In genomic region chr7:128737867-128738390, GRCh38 we compare ENCODE assay signal across 9 cellular contexts. TPM values are rescaled to one million over a fixed set of nuclear protein-coding genes. Genes with fewer than 3 reads are reported as not detected.
DNase-seq lines count a peak whose midpoint lies in the region; ATAC-seq, FAIRE-seq and TF ChIP-seq lines count a peak whose summit lies in the region.
"Had no signal": no experiment of that assay in that cellular context is flagged by ENCODE, and none has a peak within 500 bp of the region (broad histone marks: within the 10 kb centered on the region; RNA-seq: fewer than 3 reads in every experiment).

No MANE protein-coding gene starts in this region.

- no peak overlapping the region for H3K23ac ChIP-seq in H9 (ENCODE audit: insufficient read length, low read depth, low read length)

- no peaks in the 10 kb centered on the region for H3K9me3 Mint-ChIP-seq in H9

- no peak for TF ChIP-seq POLR2A in endothelial cell of umbilical vein (IDR thresholded peaks at IDR 0.05; ENCODE audit: low read depth, low read length)
- no peak for TF ChIP-seq POLR2A in prostate gland (IDR thresholded peaks at IDR 0.05)

- H3T11ph ChIP-seq in H9 (ENCODE audit: low read length), result no peak overlapping the region

- peak overlapping the region; percentile 73 for H3K9ac ChIP-seq in endothelial cell of umbilical vein (replicated peaks; ENCODE audit: extremely low read depth, insufficient read depth, low read length)
- H3K9ac ChIP-seq in H9 (ENCODE audit: extremely low read depth, insufficient read length, low read length), result no peak overlapping the region

- H3K36me3 Mint-ChIP-seq in H9 (ENCODE audit: insufficient read depth in 1 of 3, low read depth in 3 of 3), result no peaks in the 10 kb centered on the region

- DNase-seq in Daoy (ENCODE audit: low read depth) (peak; percentile 68), OCI-M1 (lab: John Stamatoyannopoulos, UW) (peak; percentile 6), endothelial cell of umbilical vein (ENCODE audit: low read depth, low spot score) (peak; percentile 50), prostate gland (ENCODE audit: low spot score) (no peak), H9 (no peak), DMS153 (lab: John Stamatoyannopoulos, UW) (no peak)
- DNase-seq: NCI-H526 treated with DMSO at 0.1 percent for 48 hours had no signal

- H2BK120ac ChIP-seq in H9 (ENCODE audit: low read depth, low read length, poor library complexity, severe bottlenecking), result no peak overlapping the region

- H3K4me1 ChIP-seq in endothelial cell of umbilical vein (ENCODE audit: control insufficient read depth, extremely low read depth, insufficient read depth, low read length), result peaks cover 37% of the 10 kb centered on the region
- H3K4me1 ChIP-seq in prostate gland (replicated peaks), result peaks cover 16% of the 10 kb centered on the region
- no peaks in the 10 kb centered on the region; the same call in 1 of the 2 replicates for H3K4me1 ChIP-seq in H9 (ENCODE audit: insufficient read depth, low read length)

- no peak overlapping the region for H2BK20ac ChIP-seq in H9 (ENCODE audit: low read depth, low read length, poor library complexity, severe bottlenecking)

- ATAC-seq in GM18907 (IDR thresholded peaks at IDR 0.05; ENCODE audit: unreplicated experiment) (no peak), GM18873 (IDR thresholded peaks at IDR 0.05; ENCODE audit: low FRiP score, unreplicated experiment) (no peak)

- no peak overlapping the region for H3K4me3 ChIP-seq in endothelial cell of umbilical vein (replicated peaks in 1 of 3; ENCODE audit: insufficient read depth in 1 of 3, low read depth in 1 of 3, low read length in 3 of 3)
- H3K4me3 ChIP-seq in prostate gland, result no peak overlapping the region

- FAIRE-seq in endothelial cell of umbilical vein (lab: Jason Lieb, UNC), result peak; percentile 63

- POLR2A ChIA-PET in endothelial cell of umbilical vein (lab: Charles Lee), result interaction anchor here (0.9 to 2.2 kb wide), 3 partner anchors 35 to 94 kb away, joined by 4 to 7 read pairs (median 4); no protein-coding TSS in a partner anchor

- H2AK5ac ChIP-seq in H9 (ENCODE audit: insufficient read length, low read length), result no peak overlapping the region

- H3K27me3 Mint-ChIP-seq in H9 (ENCODE audit: low read depth), result peaks cover 7% of the 10 kb centered on the region

- H3K27me3 ChIP-seq in endothelial cell of umbilical vein (ENCODE audit: control insufficient read depth in 2 of 2, insufficient read depth in 2 of 2, low read length in 2 of 2) (peaks cover 0 to 2% of the 10 kb centered on the region in 2 experiments), prostate gland (replicated peaks; ENCODE audit: insufficient read depth) (no peaks in the 10 kb centered on the region), H9 (ENCODE audit: insufficient read depth, low read length) (no peaks in the 10 kb centered on the region)

- TF ChIP-seq CTCF in endothelial cell of umbilical vein (IDR thresholded peaks at IDR 0.05; ENCODE audit: extremely low read depth in 1 of 2, insufficient read depth in 1 of 2, low read depth in 1 of 2, low read length in 2 of 2), result no peak
- no peak for TF ChIP-seq CTCF in prostate gland (IDR thresholded peaks at IDR 0.05)
- no peak for TF ChIP-seq CTCF in H9 (conservative IDR thresholded peaks at IDR 0.05)

- H3K27ac ChIP-seq in endothelial cell of umbilical vein (ENCODE audit: insufficient read depth, low read depth, low read length), result peak overlapping the region; percentile 85
- peak overlapping the region; percentile 74 to 88 for H3K27ac ChIP-seq in prostate gland
- no peak overlapping the region for H3K27ac ChIP-seq in H9 (ENCODE audit: insufficient read length, low read depth, low read length)

- H2AFZ ChIP-seq in endothelial cell of umbilical vein (ENCODE audit: low read depth, low read length) (peak overlapping the region; percentile 31), H9 (ENCODE audit: low read length) (no peak overlapping the region)

- CTCF ChIA-PET in endothelial cell of umbilical vein (lab: Charles Lee), result interaction anchor here (0.8 to 2.0 kb wide), 9 partner anchors 9 to 129 kb away, joined by 3 to 5 read pairs (median 3); partner anchors contain the start of gene ATP6V1F

- H4K5ac ChIP-seq in H9 (ENCODE audit: insufficient read length, low read depth, low read length), result no peak overlapping the region

- no peak overlapping the region for H2BK5ac ChIP-seq in H9 (ENCODE audit: insufficient read length, low read length)

- no peak overlapping the region for H4K91ac ChIP-seq in H9 (ENCODE audit: insufficient read length, low read depth, low read length)

- peaks cover 23 to 30% of the 10 kb centered on the region in 2 experiments for H3K4me1 Mint-ChIP-seq in H9

- H3K4me2 ChIP-seq in endothelial cell of umbilical vein (ENCODE audit: insufficient read depth, low read length) (peak overlapping the region; percentile 69), H9 (ENCODE audit: insufficient read depth, insufficient read length, low read length) (no peak overlapping the region)

- no peak overlapping the region for H3K27ac Mint-ChIP-seq in H9

- H2BK15ac ChIP-seq in H9 (ENCODE audit: low read depth, low read length), result no peak overlapping the region

- H3K9me1 ChIP-seq in endothelial cell of umbilical vein (replicated peaks; ENCODE audit: control insufficient read depth, extremely low read depth, insufficient read depth, low read length), result no peaks in the 10 kb centered on the region

- no peak overlapping the region for H3K4me3 Mint-ChIP-seq in H9

- dilution Hi-C loops in endothelial cell of umbilical vein (cut with MboI; ENCODE audit: extremely low pct_ligation_motif_present, low sequenced_read_pairs), result no loop called here

- no peak overlapping the region for H3K14ac ChIP-seq in H9 (ENCODE audit: insufficient read depth, low read length)

- intact Hi-C loops in endothelial cell of umbilical vein (cut with micrococcal nuclease) (no loop called here), prostate gland (cut with DNase I) (loop anchor here (5.0 kb wide), 1 partner anchor 94 kb away; the partner anchor contains the start of gene FLNC)

- H4K20me1 ChIP-seq in endothelial cell of umbilical vein (replicated peaks; ENCODE audit: control insufficient read depth, extremely low read depth, insufficient read depth, low read length), result peaks cover 10% of the 10 kb centered on the region
- no peaks in the 10 kb centered on the region for H4K20me1 ChIP-seq in H9 (ENCODE audit: control insufficient read depth, insufficient read depth, insufficient read length)

- H3K56ac ChIP-seq in H9 (ENCODE audit: insufficient read length, low read depth, low read length), result no peak overlapping the region

- peaks cover 3% of the 10 kb centered on the region for H3K79me1 ChIP-seq in H9 (ENCODE audit: insufficient read depth, low read depth, low read length, poor library complexity, severe bottlenecking)

- H3K9me3 ChIP-seq in endothelial cell of umbilical vein (replicated peaks; ENCODE audit: control insufficient read depth, insufficient read depth, low read length) (no peaks in the 10 kb centered on the region), prostate gland (no peaks in the 10 kb centered on the region), H9 (ENCODE audit: control insufficient read depth, low read depth, low read length) (no peaks in the 10 kb centered on the region)

- no TSS peak for BruUV-seq in endothelial cell of umbilical vein (replicated peaks; lab: Mats Ljungman, UMichigan)

- peaks cover 8% of the 10 kb centered on the region for H3K23me2 ChIP-seq in H9 (ENCODE audit: insufficient read length, low read depth, low read length, poor library complexity, severe bottlenecking)

- H3K36me3 ChIP-seq in endothelial cell of umbilical vein (ENCODE audit: control insufficient read depth in 2 of 2, extremely low read depth in 1 of 2, insufficient read depth in 2 of 2, low read length in 2 of 2) (no peaks in the 10 kb centered on the region), prostate gland (no peaks in the 10 kb centered on the region)

- no peak overlapping the region for H3K18ac ChIP-seq in H9 (ENCODE audit: insufficient read length, low read depth, low read length)

- H2BK12ac ChIP-seq in H9 (ENCODE audit: insufficient read length, low read depth, low read length), result no peak overlapping the region

- no peak overlapping the region for H4K8ac ChIP-seq in H9 (replicated peaks; ENCODE audit: insufficient read length, low read depth, low read length)

- no peak overlapping the region for H3K4ac ChIP-seq in H9 (ENCODE audit: low read depth, low read length)

- 21% methylated on average over 1 of the region's 1 CpG for WGBS in prostate gland
- WGBS in H9 (ENCODE audit: extremely low coverage, insufficient read length, low lambda C conversion rate), result no CpG with 5 or more reads among the region's 1 CpG

- H3K79me2 ChIP-seq in endothelial cell of umbilical vein (ENCODE audit: control insufficient read depth, insufficient read depth, low read length) (peaks cover 37% of the 10 kb centered on the region), H9 (ENCODE audit: insufficient read depth, low read length) (peaks cover 26% of the 10 kb centered on the region)

RNA-seq across cellular contexts. Expression of gene CALU, which starts 1.2 kb away (rescaled TPM):
- 594 and 622 TPM in 2 replicates for total RNA-seq in Daoy (2014; rRNA removed; shearing (Covaris generic))
- total RNA-seq in endothelial cell of umbilical vein, result 254 and 257 TPM in 2 replicates
- 111 and 135 TPM in 2 replicates for polyA plus RNA-seq in endothelial cell of umbilical vein
- 141 and 147 TPM in 2 replicates for polyA plus RNA-seq in endothelial cell of umbilical vein (2011; cell fraction: cytosol; rRNA removed)
- 73.4 and 109 TPM in 2 replicates for polyA plus RNA-seq in endothelial cell of umbilical vein (2011; cell fraction: nucleus; rRNA removed)
- 287 and 288 TPM in 2 replicates for polyA plus RNA-seq in endothelial cell of umbilical vein (2012)
- 150 and 163 TPM in 2 replicates for polyA minus RNA-seq in endothelial cell of umbilical vein
- 51.0 TPM for polyA minus RNA-seq in endothelial cell of umbilical vein (2011; cell fraction: cytosol; rRNA and poly(A)+ RNA removed)
- 52.2 and 75.1 TPM in 2 replicates for polyA minus RNA-seq in endothelial cell of umbilical vein (2011; cell fraction: nucleus; rRNA and poly(A)+ RNA removed)
- 10 to 100 TPM; 76.2 to 87.8 TPM for total RNA-seq in prostate gland
- 168 TPM in 2 replicates for total RNA-seq in H9 (2021)

RNA-seq across cellular contexts. Expression of gene OPN1SW, which starts 37.7 kb away (rescaled TPM):
- total RNA-seq in Daoy (2014; rRNA removed; shearing (Covaris generic)), result not detected in 2 replicates
- total RNA-seq in endothelial cell of umbilical vein, result not detected in 2 replicates
- not detected in 2 replicates for polyA plus RNA-seq in endothelial cell of umbilical vein
- not detected in 2 replicates for polyA plus RNA-seq in endothelial cell of umbilical vein (2011; cell fraction: cytosol; rRNA removed)
- polyA plus RNA-seq in endothelial cell of umbilical vein (2011; cell fraction: nucleus; rRNA removed), result not detected in 2 replicates
- not detected in 2 replicates for polyA plus RNA-seq in endothelial cell of umbilical vein (2012)
- not detected in 2 replicates for polyA minus RNA-seq in endothelial cell of umbilical vein
- polyA minus RNA-seq in endothelial cell of umbilical vein (2011; cell fraction: cytosol; rRNA and poly(A)+ RNA removed), result not detected
- not detected in 2 replicates for polyA minus RNA-seq in endothelial cell of umbilical vein (2011; cell fraction: nucleus; rRNA and poly(A)+ RNA removed)
- not detected for total RNA-seq in prostate gland
- not detected in 2 replicates for total RNA-seq in H9 (2021)

RNA-seq across cellular contexts. Expression of gene CCDC136, which starts 53.8 kb away (rescaled TPM):
- 7.7 and 8.9 TPM in 2 replicates for total RNA-seq in Daoy (2014; rRNA removed; shearing (Covaris generic))
- total RNA-seq in endothelial cell of umbilical vein (3.2 and 3.3 TPM in 2 replicates), prostate gland (10 to 100 TPM; 11.7 to 61.2 TPM), H9 (2021) (28.7 and 31.1 TPM in 2 replicates)
- 1.1 and 1.8 TPM in 2 replicates for polyA plus RNA-seq in endothelial cell of umbilical vein
- 1.6 and 2.0 TPM in 2 replicates for polyA plus RNA-seq in endothelial cell of umbilical vein (2011; cell fraction: cytosol; rRNA removed)
- 15.2 and 15.8 TPM in 2 replicates for polyA plus RNA-seq in endothelial cell of umbilical vein (2011; cell fraction: nucleus; rRNA removed)
- 3.0 and 4.3 TPM in 2 replicates for polyA plus RNA-seq in endothelial cell of umbilical vein (2012)
- polyA minus RNA-seq in endothelial cell of umbilical vein, result 3.4 and 6.3 TPM in 2 replicates
- polyA minus RNA-seq in endothelial cell of umbilical vein (2011; cell fraction: cytosol; rRNA and poly(A)+ RNA removed), result not detected
- polyA minus RNA-seq in endothelial cell of umbilical vein (2011; cell fraction: nucleus; rRNA and poly(A)+ RNA removed), result 3.4 and 7.5 TPM in 2 replicates

Comparison
In these comparisons a context has a peak if more than half of its experiments do, and no peak if none do; other contexts are left out.
1. DNase-seq: peak in Daoy (single experiment), OCI-M1 (single experiment) and endothelial cell of umbilical vein (single experiment); none in prostate gland (single experiment), H9 (single experiment) and DMS153 (single experiment).